In the genomic region with DNA sequence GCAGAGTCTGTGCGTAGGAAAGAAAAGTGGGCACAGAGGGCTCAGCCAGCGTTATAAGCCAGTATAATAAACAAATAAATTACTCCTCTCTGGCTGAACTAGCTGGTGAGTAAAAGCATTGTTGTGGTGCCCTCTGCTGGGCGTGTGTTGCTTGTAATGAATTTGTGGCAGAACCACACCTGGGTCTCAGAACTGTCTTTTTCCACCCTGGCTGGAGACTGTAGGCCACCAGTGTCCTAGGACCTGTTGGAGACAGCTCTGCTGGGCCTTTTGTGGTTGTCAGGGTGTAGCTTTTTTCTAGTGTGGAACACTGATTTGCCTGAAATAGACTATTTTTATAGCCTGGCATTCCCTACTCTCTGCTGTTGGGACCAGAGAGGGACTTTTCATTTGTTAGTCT, we compare ENCODE assay signal across 8 cellular contexts.
A peak's percentile ranks its signal among the peaks of the same experiment; 100 is the strongest.
DNase-seq lines count a peak whose midpoint lies in the region; ATAC-seq and TF ChIP-seq lines count a peak whose summit lies in the region.

No MANE protein-coding gene starts in this region.

- no peaks in the 10 kb centered on the region for H3K9me3 Mint-ChIP-seq in activated CD4-positive, alpha-beta T cell treated with anti-CD3 and anti-CD28 coated beads, Interleukin-2, amount 10 ng/mL, durations not matched to agents 24 days and 14 days

- H3K4me3 Mint-ChIP-seq in activated CD4-positive, alpha-beta T cell treated with anti-CD3 and anti-CD28 coated beads, Interleukin-2, amount 10 ng/mL, durations not matched to agents 24 days and 14 days: no peak overlapping the region

- no peak overlapping the region for H3K4me3 ChIP-seq in HFF-Myc (replicated peaks; ENCODE audit: low read depth, low read length)
- H3K4me3 ChIP-seq in dorsolateral prefrontal cortex: no peak overlapping the region
- no peak overlapping the region for H3K4me3 ChIP-seq in lower lobe of right lung

- H3K27ac ChIP-seq in dorsolateral prefrontal cortex (peak overlapping the region in 54 of 59 donors; percentile 4 to 85 (median 64)), lower lobe of right lung (no peak overlapping the region)

- H3K4me1 ChIP-seq in lower lobe of right lung: no peaks in the 10 kb centered on the region

- intact Hi-C loops in activated CD4-positive, alpha-beta T cell treated with anti-CD3 and anti-CD28 coated beads, Interleukin-2, amount 10 ng/mL, durations not matched to agents 24 days and 14 days (cut with micrococcal nuclease): loop anchor here (5.0 kb wide), 1 partner anchor 472 kb away; no protein-coding TSS in a partner anchor
- intact Hi-C loops in dorsolateral prefrontal cortex (cut with DNase I) (loop anchor here (5.0 to 10.0 kb wide), 7 partner anchors 54 to 637 kb away; no protein-coding TSS in a partner anchor), lower lobe of right lung (cut with DNase I) (loop anchor here (10.0 kb wide), 1 partner anchor 464 kb away; no protein-coding TSS in a partner anchor)

- no peak overlapping the region for H3K27ac Mint-ChIP-seq in activated CD4-positive, alpha-beta T cell treated with anti-CD3 and anti-CD28 coated beads, Interleukin-2, amount 10 ng/mL, durations not matched to agents 24 days and 14 days

- TF ChIP-seq CTCF in HFF-Myc (IDR thresholded peaks at IDR 0.05; ENCODE audit: low read depth, low read length, missing control alignments): peak; percentile 69
- peak; percentile 66 to 97 (median 90) for TF ChIP-seq CTCF in dorsolateral prefrontal cortex (IDR thresholded peaks at IDR 0.05 in 54 of 56, conservative IDR thresholded peaks at IDR 0.05 in 2 of 56; ENCODE audit: low read depth in 1 of 56, partially characterized antibody in 56 of 56)
- peak; percentile 85 for TF ChIP-seq CTCF in lower lobe of right lung (IDR thresholded peaks at IDR 0.05)

- DNase-seq in DMS53 treated with DMSO at 0.1 percent for 48 hours (lab: John Stamatoyannopoulos, UW; ENCODE audit: unreplicated experiment) (peak; percentile 7), HFF-Myc (ENCODE audit: extremely low read depth, low read depth) (peak; percentile 41), NCI-H345 (lab: John Stamatoyannopoulos, UW) (peak; percentile 61), dorsolateral prefrontal cortex (peak; percentile 82 to 96 (median 86)), lower lobe of right lung (peak; percentile 71), 8988T (no peak)
- DNase-seq in activated CD4-positive, alpha-beta T cell treated with anti-CD3 and anti-CD28 coated beads, Interleukin-2, amount 10 ng/mL, durations not matched to agents 24 days and 14 days: peak; percentile 83
- peak; percentile 22 to 23 for DNase-seq in stimulated activated CD8-positive, alpha-beta memory T cell treated with anti-CD3 and anti-CD28 coated beads, Interleukin-15, amount 100 ng/mL, for 48 hours (ENCODE audit: low read depth in 2 of 2)

- no peaks in the 10 kb centered on the region for H3K36me3 Mint-ChIP-seq in activated CD4-positive, alpha-beta T cell treated with anti-CD3 and anti-CD28 coated beads, Interleukin-2, amount 10 ng/mL, durations not matched to agents 24 days and 14 days (ENCODE audit: low read depth)

- H3K9me3 ChIP-seq in lower lobe of right lung: no peaks in the 10 kb centered on the region

- peak; percentile 42 to 72 for ATAC-seq in lower lobe of right lung

- no peaks in the 10 kb centered on the region for H3K27me3 ChIP-seq in dorsolateral prefrontal cortex
- no peaks in the 10 kb centered on the region for H3K27me3 ChIP-seq in lower lobe of right lung (ENCODE audit: low read depth)

- no peaks in the 10 kb centered on the region for H3K36me3 ChIP-seq in lower lobe of right lung

- peaks cover under 1% of the 10 kb centered on the region for H3K27me3 Mint-ChIP-seq in activated CD4-positive, alpha-beta T cell treated with anti-CD3 and anti-CD28 coated beads, Interleukin-2, amount 10 ng/mL, durations not matched to agents 24 days and 14 days

- no peaks in the 10 kb centered on the region for H3K4me1 Mint-ChIP-seq in activated CD4-positive, alpha-beta T cell treated with anti-CD3 and anti-CD28 coated beads, Interleukin-2, amount 10 ng/mL, durations not matched to agents 24 days and 14 days
